8 cellular contexts compared by ENCODE assay signal in genomic region chr13:44184740-44185139, GRCh38.
"Had no signal": no experiment of that assay in that cellular context is flagged by ENCODE, and none has a peak within 500 bp of the region (broad histone marks: within the 10 kb centered on the region; RNA-seq: fewer than 3 reads in every experiment).

No MANE protein-coding gene starts in this region.

- FAIRE-seq: G401.6, GM12878, GM12891, GM12892, GM18507, GM19239 had no signal

- H3K4me3 ChIP-seq: GM12878 had no signal

- ATAC-seq: GM12878 had no signal

- DNase-seq: GDM1, GF-D8 had no signal
